ENCODE assay signal across 24 cellular contexts in the genomic region with DNA sequence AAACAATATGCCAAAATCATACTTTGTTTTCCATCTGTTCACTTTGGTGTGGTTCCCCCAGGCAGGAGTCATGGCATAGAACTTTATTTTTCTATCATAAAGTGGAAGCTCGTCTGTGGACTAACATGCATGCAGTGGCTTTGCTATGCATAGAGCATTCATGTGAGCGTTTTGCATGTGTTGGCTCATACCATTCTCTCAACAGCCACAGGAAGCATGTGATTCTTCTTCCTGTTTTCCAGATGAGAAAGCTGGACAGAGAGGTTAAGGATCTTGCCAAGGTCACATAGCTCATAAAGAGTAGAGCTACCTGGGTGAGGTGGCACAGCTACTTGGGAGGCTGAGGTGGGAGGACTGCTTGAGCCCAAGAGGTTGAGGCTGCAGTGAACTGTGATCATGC.
DNase-seq lines count a peak whose midpoint lies in the region; FAIRE-seq and TF ChIP-seq lines count a peak whose summit lies in the region.
"Had no signal": no experiment of that assay in that cellular context is flagged by ENCODE, and none has a peak within 500 bp of the region (broad histone marks: within the 10 kb centered on the region; RNA-seq: fewer than 3 reads in every experiment).

No MANE protein-coding gene starts in this region.

- H3K27me3 ChIP-seq in endothelial cell of umbilical vein (ENCODE audit: control insufficient read depth in 2 of 2, insufficient read depth in 2 of 2, low read length in 2 of 2): no peaks in the 10 kb centered on the region
- H3K27me3 ChIP-seq: BE2C; BLaER1 treated with 17β-estradiol and CSF1 and Interleukin-3, amounts not matched to agents 10 nM and 100 nM had no signal

- CTCF ChIA-PET in endothelial cell of umbilical vein (lab: Charles Lee): interaction anchor here (0.8 kb wide), 1 partner anchor 22 kb away, joined by 3 read pairs; no protein-coding TSS in a partner anchor

- H3K4me2 ChIP-seq in endothelial cell of umbilical vein (ENCODE audit: insufficient read depth, low read length): no peak overlapping the region
- H3K4me2 ChIP-seq: A549; BLaER1 treated with 17β-estradiol and CSF1 and Interleukin-3, amounts not matched to agents 10 nM and 100 nM had no signal

- dilution Hi-C loops in endothelial cell of umbilical vein (cut with MboI; ENCODE audit: extremely low pct_ligation_motif_present, low sequenced_read_pairs): no loop called here

- H3K4me3 ChIP-seq in endothelial cell of umbilical vein (replicated peaks in 1 of 3; ENCODE audit: insufficient read depth in 1 of 3, low read depth in 1 of 3, low read length in 3 of 3): no peak overlapping the region
- H3K4me3 ChIP-seq: A549; BLaER1 treated with 17β-estradiol and CSF1 and Interleukin-3, amounts not matched to agents 10 nM and 100 nM; GM12878; GM23248 had no signal

- POLR2A ChIA-PET in endothelial cell of umbilical vein (lab: Charles Lee): interaction anchor here (2.7 kb wide), 1 partner anchor 852 kb away, joined by 6 read pairs; the partner anchor contains the start of gene SOX4

- H3K9ac ChIP-seq in endothelial cell of umbilical vein (replicated peaks; ENCODE audit: extremely low read depth, insufficient read depth, low read length): no peak overlapping the region
- H3K9ac ChIP-seq: BLaER1 treated with 17β-estradiol and CSF1 and Interleukin-3, amounts not matched to agents 10 nM and 100 nM; GM23248 had no signal

- no peaks in the 10 kb centered on the region for H4K20me1 ChIP-seq in endothelial cell of umbilical vein (replicated peaks; ENCODE audit: control insufficient read depth, extremely low read depth, insufficient read depth, low read length)
- H4K20me1 ChIP-seq: BLaER1 treated with 17β-estradiol and CSF1 and Interleukin-3, amounts not matched to agents 10 nM and 100 nM had no signal

- no peak for TF ChIP-seq POLR2A in endothelial cell of umbilical vein (IDR thresholded peaks at IDR 0.05; ENCODE audit: low read depth, low read length)

- no peak overlapping the region for H2AFZ ChIP-seq in endothelial cell of umbilical vein (ENCODE audit: low read depth, low read length)
- H2AFZ ChIP-seq: GM23248 had no signal

- DNase-seq in DMS53 (lab: John Stamatoyannopoulos, UW) (peak; percentile 39), DMS53 treated with DMSO at 0.1 percent for 48 hours (lab: John Stamatoyannopoulos, UW; ENCODE audit: unreplicated experiment) (no peak), dermis blood vessel endothelial cell (peak; percentile 46), endothelial cell of umbilical vein (ENCODE audit: low read depth, low spot score) (peak; percentile 39), 8988T (no peak)
- no peak for DNase-seq in activated CD4-positive, alpha-beta T cell treated with anti-CD3 and anti-CD28 coated beads for 1 hour
- DNase-seq: ACHN; AML-193; BE2C; CD4-positive, alpha-beta T cell; CD8-positive, alpha-beta memory T cell; DMS 273 treated with DMSO at 0.1 percent for 48 hours; EL; GDM1; GM23248; H7; HCEC 1CT had no signal

- no peaks in the 10 kb centered on the region for H3K9me1 ChIP-seq in endothelial cell of umbilical vein (replicated peaks; ENCODE audit: control insufficient read depth, extremely low read depth, insufficient read depth, low read length)

- intact Hi-C loops in endothelial cell of umbilical vein (cut with micrococcal nuclease): loop anchor here (5.0 to 10.0 kb wide), 6 partner anchors 169 to 849 kb away; no protein-coding TSS in a partner anchor

- no peak overlapping the region for H3K27ac ChIP-seq in endothelial cell of umbilical vein (ENCODE audit: insufficient read depth, low read depth, low read length)
- H3K27ac ChIP-seq: 22Rv1; A549; BLaER1 treated with 17β-estradiol and CSF1 and Interleukin-3, amounts not matched to agents 10 nM and 100 nM; GM23248 had no signal

- BruUV-seq in endothelial cell of umbilical vein (replicated peaks; lab: Mats Ljungman, UMichigan): no TSS peak

- no peak for FAIRE-seq in endothelial cell of umbilical vein (lab: Jason Lieb, UNC)
- FAIRE-seq: A549, D721Med, GM12878, GM19239, H1 had no signal

- no peaks in the 10 kb centered on the region for H3K36me3 ChIP-seq in endothelial cell of umbilical vein (ENCODE audit: control insufficient read depth in 2 of 2, extremely low read depth in 1 of 2, insufficient read depth in 2 of 2, low read length in 2 of 2)
- H3K36me3 ChIP-seq: BE2C; BLaER1 treated with 17β-estradiol and CSF1 and Interleukin-3, amounts not matched to agents 10 nM and 100 nM had no signal

- H3K79me2 ChIP-seq in endothelial cell of umbilical vein (ENCODE audit: control insufficient read depth, insufficient read depth, low read length): no peaks in the 10 kb centered on the region

- no peaks in the 10 kb centered on the region for H3K9me3 ChIP-seq in endothelial cell of umbilical vein (replicated peaks; ENCODE audit: control insufficient read depth, insufficient read depth, low read length)
- H3K9me3 ChIP-seq: A549, BE2C had no signal

- H3K4me1 ChIP-seq in endothelial cell of umbilical vein (ENCODE audit: control insufficient read depth, extremely low read depth, insufficient read depth, low read length): peaks cover 49% of the 10 kb centered on the region
- H3K4me1 ChIP-seq: BE2C had no signal

- TF ChIP-seq CTCF in endothelial cell of umbilical vein (IDR thresholded peaks at IDR 0.05; ENCODE audit: extremely low read depth in 1 of 2, insufficient read depth in 1 of 2, low read depth in 1 of 2, low read length in 2 of 2): no peak

TF ChIP-seq in endothelial cell of umbilical vein, 7 proteins besides CTCF, POLR2A, EP300 and RAD21:
- no peak for TF ChIP-seq MYC (IDR thresholded peaks at IDR 0.05; ENCODE audit: low read depth, low read length)
- TF ChIP-seq, protein P1, sequence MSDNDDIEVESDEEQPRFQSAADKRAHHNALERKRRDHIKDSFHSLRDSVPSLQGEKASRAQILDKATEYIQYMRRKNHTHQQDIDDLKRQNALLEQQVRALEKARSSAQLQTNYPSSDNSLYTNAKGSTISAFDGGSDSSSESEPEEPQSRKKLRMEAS (IDR thresholded peaks at IDR 0.05; ENCODE audit: insufficient read depth, insufficient read length): no peak

Comparison
In these comparisons a context has a peak if more than half of its experiments do, and no peak if none do; other contexts are left out.
1. DNase-seq: peak in DMS53 (single experiment), dermis blood vessel endothelial cell (single experiment) and endothelial cell of umbilical vein (single experiment); none in DMS53 treated with DMSO at 0.1 percent for 48 hours (single experiment), activated CD4-positive, alpha-beta T cell treated with anti-CD3 and anti-CD28 coated beads for 1 hour (single experiment) and 8988T (single experiment).